Comparison of ENCODE assay signal across 1 cellular context in the genomic region with DNA sequence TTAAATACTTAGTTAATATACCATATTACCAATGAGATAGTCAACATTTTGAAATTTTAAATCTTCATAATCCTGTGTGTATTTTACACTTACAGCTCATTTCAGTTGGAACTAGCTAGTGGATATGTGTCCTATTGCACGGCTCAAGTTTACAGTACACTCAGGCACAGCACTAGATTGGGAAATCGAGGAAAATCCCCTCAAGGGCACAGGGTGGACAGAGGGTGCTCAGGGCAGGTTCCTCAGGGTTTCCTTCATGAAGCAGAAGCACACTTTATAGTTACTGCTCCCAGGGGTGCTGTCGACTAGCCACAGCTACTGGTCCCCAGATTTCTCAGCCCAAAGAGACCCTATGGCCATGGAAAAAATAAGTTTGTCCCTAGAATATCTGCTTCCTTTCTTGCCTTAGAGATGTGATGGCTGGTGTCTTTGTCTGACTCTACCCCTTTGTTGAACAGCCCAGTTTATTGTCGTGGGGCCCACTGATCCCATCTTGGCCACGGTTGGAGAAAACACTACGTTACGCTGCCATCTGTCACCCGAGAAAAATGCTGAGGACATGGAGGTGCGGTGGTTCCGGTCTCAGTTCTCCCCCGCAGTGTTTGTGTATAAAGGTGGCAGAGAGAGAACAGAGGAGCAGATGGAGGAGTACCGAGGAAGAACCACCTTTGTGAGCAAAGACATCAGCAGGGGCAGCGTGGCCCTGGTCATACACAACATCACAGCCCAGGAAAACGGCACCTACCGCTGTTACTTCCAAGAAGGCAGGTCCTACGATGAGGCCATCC.
TF ChIP-seq lines count a peak whose summit lies in the region.

No MANE protein-coding gene starts in this region.

TF ChIP-seq in K562, 482 proteins besides CTCF, POLR2A, EP300 and RAD21 (continued from another document):
- TF ChIP-seq, protein P1, sequence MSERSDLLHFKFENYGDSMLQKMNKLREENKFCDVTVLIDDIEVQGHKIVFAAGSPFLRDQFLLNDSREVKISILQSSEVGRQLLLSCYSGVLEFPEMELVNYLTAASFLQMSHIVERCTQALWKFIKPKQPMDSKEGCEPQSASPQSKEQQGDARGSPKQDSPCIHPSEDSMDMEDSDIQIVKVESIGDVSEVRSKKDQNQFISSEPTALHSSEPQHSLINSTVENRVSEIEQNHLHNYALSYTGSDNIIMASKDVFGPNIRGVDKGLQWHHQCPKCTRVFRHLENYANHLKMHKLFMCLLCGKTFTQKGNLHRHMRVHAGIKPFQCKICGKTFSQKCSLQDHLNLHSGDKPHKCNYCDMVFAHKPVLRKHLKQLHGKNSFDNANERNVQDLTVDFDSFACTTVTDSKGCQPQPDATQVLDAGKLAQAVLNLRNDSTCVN (CRISPR knock-in tag; IDR thresholded peaks at IDR 0.05) = no peak
- no peak for TF ChIP-seq MBD1 (CRISPR knock-in tag; IDR thresholded peaks at IDR 0.05)
- no peak for TF ChIP-seq KAT8 (IDR thresholded peaks at IDR 0.05; ENCODE audit: low read depth)
- TF ChIP-seq CBFA2T3 (IDR thresholded peaks at IDR 0.05) = no peak
